1 cellular context compared by ENCODE assay signal in genomic region chr4:141705048-141705746, GRCh38.
TF ChIP-seq lines count a peak whose summit lies in the region.

No MANE protein-coding gene starts in this region.

TF ChIP-seq in GM12878, 131 proteins besides CTCF, POLR2A, EP300 and RAD21 (continued from another document and continues in another):
- TF ChIP-seq NR2C2 (IDR thresholded peaks at IDR 0.05; ENCODE audit: borderline replicate concordance, control insufficient read depth, insufficient read length, low read depth) (no peak), CEBPB (IDR thresholded peaks at IDR 0.05; ENCODE audit: borderline replicate concordance in 1 of 2, low read depth in 2 of 2, low read length in 2 of 2) (peak in 1 of 2 experiments; percentile 53; a peak in 1 of 4 replicates), SMC3 (IDR thresholded peaks at IDR 0.05; ENCODE audit: borderline replicate concordance, low read length) (no peak), EZH2 (IDR thresholded peaks at IDR 0.05; ENCODE audit: borderline replicate concordance, control insufficient read depth, low read depth, low read length) (no peak), IKZF1 (conservative IDR thresholded peaks at IDR 0.05) (no peak), MYC (IDR thresholded peaks at IDR 0.05; ENCODE audit: insufficient read depth, insufficient read length, insufficient replicate concordance, low read length, severe bottlenecking) (no peak), CHD1 (IDR thresholded peaks at IDR 0.05; ENCODE audit: low read depth, low read length) (no peak), CREB1 (IDR thresholded peaks at IDR 0.05; ENCODE audit: low read depth) (0 out of 2 replicates have a peak, but pooled peaks have one; percentile 29), RFX5 (IDR thresholded peaks at IDR 0.05; ENCODE audit: low read depth, low read length) (no peak), CBX5 (IDR thresholded peaks at IDR 0.05; ENCODE audit: low read depth) (0 out of 2 replicates have a peak, but pooled peaks have one; percentile 73), YY1 (IDR thresholded peaks at IDR 0.05; ENCODE audit: low read depth, low read length) (no peak), SMAD5 (IDR thresholded peaks at IDR 0.05; ENCODE audit: low read depth) (no peak), BCL3 (IDR thresholded peaks at IDR 0.05; ENCODE audit: borderline replicate concordance, insufficient read depth, low read depth, low read length, poor library complexity, severe bottlenecking) (peak; percentile 65), ZBTB40 (IDR thresholded peaks at IDR 0.05; ENCODE audit: borderline replicate concordance) (no peak), GABPA (IDR thresholded peaks at IDR 0.05; ENCODE audit: low read depth) (peak; percentile 40; the same call in 1 of the 2 replicates), BRCA1 (IDR thresholded peaks at IDR 0.05; ENCODE audit: low read depth, low read length) (no peak), YBX1 (IDR thresholded peaks at IDR 0.05) (no peak), ZNF687 (IDR thresholded peaks at IDR 0.05) (no peak), PAX8 (IDR thresholded peaks at IDR 0.05) (no peak), BCL11A (IDR thresholded peaks at IDR 0.05; ENCODE audit: low read depth, low read length) (peak; percentile 34; the same call in 1 of the 2 replicates), ATF7 (IDR thresholded peaks at IDR 0.05; ENCODE audit: low read depth) (peak; percentile 79), MEF2A (IDR thresholded peaks at IDR 0.05; ENCODE audit: insufficient read depth, low read depth, low read length) (peak; percentile 95), ESRRA (IDR thresholded peaks at IDR 0.05; ENCODE audit: low read length) (no peak), TCF7 (IDR thresholded peaks at IDR 0.05; ENCODE audit: borderline replicate concordance) (no peak), TCF12 (IDR thresholded peaks at IDR 0.05; ENCODE audit: low read depth, low read length) (no peak), CHD4 (IDR thresholded peaks at IDR 0.05) (no peak), DPF2 (IDR thresholded peaks at IDR 0.05) (0 out of 2 replicates have a peak, but pooled peaks have one; percentile 19), SMAD1 (IDR thresholded peaks at IDR 0.05; ENCODE audit: low read depth, partially characterized antibody) (no peak), HDAC2 (IDR thresholded peaks at IDR 0.05) (no peak), HCFC1 (IDR thresholded peaks at IDR 0.05; ENCODE audit: low read length) (no peak), IRF4 (IDR thresholded peaks at IDR 0.05; ENCODE audit: low read depth, low read length) (no peak; the same call in 1 of the 2 replicates), RBBP5 (conservative IDR thresholded peaks at IDR 0.05) (no peak), ZZZ3 (IDR thresholded peaks at IDR 0.05; ENCODE audit: control insufficient read depth, insufficient read length, low read depth) (no peak), RAD51 (IDR thresholded peaks at IDR 0.05) (no peak)
- TF ChIP-seq, protein P1, sequence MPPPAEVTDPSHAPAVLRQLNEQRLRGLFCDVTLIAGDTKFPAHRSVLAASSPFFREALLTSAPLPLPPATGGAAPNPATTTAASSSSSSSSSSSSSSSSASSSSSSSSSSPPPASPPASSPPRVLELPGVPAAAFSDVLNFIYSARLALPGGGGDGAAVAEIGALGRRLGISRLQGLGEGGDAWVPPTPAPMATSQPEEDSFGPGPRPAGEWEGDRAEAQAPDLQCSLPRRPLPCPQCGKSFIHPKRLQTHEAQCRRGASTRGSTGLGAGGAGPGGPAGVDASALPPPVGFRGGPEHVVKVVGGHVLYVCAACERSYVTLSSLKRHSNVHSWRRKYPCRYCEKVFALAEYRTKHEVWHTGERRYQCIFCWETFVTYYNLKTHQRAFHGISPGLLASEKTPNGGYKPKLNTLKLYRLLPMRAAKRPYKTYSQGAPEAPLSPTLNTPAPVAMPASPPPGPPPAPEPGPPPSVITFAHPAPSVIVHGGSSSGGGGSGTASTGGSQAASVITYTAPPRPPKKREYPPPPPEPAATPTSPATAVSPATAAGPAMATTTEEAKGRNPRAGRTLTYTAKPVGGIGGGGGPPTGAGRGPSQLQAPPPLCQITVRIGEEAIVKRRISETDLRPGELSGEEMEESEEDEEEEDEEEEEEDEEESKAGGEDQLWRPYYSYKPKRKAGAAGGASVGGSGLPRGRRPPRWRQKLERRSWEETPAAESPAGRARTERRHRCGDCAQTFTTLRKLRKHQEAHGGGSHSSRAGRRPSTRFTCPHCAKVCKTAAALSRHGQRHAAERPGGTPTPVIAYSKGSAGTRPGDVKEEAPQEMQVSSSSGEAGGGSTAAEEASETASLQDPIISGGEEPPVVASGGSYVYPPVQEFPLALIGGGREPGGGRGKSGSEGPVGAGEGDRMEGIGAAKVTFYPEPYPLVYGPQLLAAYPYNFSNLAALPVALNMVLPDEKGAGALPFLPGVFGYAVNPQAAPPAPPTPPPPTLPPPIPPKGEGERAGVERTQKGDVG (CRISPR knock-in tag; IDR thresholded peaks at IDR 0.05), result no peak
- TF ChIP-seq, protein P2, sequence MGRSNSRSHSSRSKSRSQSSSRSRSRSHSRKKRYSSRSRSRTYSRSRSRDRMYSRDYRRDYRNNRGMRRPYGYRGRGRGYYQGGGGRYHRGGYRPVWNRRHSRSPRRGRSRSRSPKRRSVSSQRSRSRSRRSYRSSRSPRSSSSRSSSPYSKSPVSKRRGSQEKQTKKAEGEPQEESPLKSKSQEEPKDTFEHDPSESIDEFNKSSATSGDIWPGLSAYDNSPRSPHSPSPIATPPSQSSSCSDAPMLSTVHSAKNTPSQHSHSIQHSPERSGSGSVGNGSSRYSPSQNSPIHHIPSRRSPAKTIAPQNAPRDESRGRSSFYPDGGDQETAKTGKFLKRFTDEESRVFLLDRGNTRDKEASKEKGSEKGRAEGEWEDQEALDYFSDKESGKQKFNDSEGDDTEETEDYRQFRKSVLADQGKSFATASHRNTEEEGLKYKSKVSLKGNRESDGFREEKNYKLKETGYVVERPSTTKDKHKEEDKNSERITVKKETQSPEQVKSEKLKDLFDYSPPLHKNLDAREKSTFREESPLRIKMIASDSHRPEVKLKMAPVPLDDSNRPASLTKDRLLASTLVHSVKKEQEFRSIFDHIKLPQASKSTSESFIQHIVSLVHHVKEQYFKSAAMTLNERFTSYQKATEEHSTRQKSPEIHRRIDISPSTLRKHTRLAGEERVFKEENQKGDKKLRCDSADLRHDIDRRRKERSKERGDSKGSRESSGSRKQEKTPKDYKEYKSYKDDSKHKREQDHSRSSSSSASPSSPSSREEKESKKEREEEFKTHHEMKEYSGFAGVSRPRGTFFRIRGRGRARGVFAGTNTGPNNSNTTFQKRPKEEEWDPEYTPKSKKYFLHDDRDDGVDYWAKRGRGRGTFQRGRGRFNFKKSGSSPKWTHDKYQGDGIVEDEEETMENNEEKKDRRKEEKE (IDR thresholded peaks at IDR 0.05), result no peak
- TF ChIP-seq, protein P3, sequence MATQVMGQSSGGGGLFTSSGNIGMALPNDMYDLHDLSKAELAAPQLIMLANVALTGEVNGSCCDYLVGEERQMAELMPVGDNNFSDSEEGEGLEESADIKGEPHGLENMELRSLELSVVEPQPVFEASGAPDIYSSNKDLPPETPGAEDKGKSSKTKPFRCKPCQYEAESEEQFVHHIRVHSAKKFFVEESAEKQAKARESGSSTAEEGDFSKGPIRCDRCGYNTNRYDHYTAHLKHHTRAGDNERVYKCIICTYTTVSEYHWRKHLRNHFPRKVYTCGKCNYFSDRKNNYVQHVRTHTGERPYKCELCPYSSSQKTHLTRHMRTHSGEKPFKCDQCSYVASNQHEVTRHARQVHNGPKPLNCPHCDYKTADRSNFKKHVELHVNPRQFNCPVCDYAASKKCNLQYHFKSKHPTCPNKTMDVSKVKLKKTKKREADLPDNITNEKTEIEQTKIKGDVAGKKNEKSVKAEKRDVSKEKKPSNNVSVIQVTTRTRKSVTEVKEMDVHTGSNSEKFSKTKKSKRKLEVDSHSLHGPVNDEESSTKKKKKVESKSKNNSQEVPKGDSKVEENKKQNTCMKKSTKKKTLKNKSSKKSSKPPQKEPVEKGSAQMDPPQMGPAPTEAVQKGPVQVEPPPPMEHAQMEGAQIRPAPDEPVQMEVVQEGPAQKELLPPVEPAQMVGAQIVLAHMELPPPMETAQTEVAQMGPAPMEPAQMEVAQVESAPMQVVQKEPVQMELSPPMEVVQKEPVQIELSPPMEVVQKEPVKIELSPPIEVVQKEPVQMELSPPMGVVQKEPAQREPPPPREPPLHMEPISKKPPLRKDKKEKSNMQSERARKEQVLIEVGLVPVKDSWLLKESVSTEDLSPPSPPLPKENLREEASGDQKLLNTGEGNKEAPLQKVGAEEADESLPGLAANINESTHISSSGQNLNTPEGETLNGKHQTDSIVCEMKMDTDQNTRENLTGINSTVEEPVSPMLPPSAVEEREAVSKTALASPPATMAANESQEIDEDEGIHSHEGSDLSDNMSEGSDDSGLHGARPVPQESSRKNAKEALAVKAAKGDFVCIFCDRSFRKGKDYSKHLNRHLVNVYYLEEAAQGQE (IDR thresholded peaks at IDR 0.05; ENCODE audit: low read depth, low read length), result no peak
- TF ChIP-seq, protein P4, sequence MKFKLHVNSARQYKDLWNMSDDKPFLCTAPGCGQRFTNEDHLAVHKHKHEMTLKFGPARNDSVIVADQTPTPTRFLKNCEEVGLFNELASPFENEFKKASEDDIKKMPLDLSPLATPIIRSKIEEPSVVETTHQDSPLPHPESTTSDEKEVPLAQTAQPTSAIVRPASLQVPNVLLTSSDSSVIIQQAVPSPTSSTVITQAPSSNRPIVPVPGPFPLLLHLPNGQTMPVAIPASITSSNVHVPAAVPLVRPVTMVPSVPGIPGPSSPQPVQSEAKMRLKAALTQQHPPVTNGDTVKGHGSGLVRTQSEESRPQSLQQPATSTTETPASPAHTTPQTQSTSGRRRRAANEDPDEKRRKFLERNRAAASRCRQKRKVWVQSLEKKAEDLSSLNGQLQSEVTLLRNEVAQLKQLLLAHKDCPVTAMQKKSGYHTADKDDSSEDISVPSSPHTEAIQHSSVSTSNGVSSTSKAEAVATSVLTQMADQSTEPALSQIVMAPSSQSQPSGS (IDR thresholded peaks at IDR 0.05; ENCODE audit: low read length), result peak; percentile 90
- TF ChIP-seq, protein P5, sequence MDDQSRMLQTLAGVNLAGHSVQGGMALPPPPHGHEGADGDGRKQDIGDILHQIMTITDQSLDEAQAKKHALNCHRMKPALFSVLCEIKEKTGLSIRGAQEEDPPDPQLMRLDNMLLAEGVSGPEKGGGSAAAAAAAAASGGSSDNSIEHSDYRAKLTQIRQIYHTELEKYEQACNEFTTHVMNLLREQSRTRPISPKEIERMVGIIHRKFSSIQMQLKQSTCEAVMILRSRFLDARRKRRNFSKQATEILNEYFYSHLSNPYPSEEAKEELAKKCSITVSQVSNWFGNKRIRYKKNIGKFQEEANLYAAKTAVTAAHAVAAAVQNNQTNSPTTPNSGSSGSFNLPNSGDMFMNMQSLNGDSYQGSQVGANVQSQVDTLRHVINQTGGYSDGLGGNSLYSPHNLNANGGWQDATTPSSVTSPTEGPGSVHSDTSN (IDR thresholded peaks at IDR 0.05; ENCODE audit: insufficient replicate concordance, low read depth, low read length), result no peak
